ENCODE assay signal across 1 cellular context in the genomic region with DNA sequence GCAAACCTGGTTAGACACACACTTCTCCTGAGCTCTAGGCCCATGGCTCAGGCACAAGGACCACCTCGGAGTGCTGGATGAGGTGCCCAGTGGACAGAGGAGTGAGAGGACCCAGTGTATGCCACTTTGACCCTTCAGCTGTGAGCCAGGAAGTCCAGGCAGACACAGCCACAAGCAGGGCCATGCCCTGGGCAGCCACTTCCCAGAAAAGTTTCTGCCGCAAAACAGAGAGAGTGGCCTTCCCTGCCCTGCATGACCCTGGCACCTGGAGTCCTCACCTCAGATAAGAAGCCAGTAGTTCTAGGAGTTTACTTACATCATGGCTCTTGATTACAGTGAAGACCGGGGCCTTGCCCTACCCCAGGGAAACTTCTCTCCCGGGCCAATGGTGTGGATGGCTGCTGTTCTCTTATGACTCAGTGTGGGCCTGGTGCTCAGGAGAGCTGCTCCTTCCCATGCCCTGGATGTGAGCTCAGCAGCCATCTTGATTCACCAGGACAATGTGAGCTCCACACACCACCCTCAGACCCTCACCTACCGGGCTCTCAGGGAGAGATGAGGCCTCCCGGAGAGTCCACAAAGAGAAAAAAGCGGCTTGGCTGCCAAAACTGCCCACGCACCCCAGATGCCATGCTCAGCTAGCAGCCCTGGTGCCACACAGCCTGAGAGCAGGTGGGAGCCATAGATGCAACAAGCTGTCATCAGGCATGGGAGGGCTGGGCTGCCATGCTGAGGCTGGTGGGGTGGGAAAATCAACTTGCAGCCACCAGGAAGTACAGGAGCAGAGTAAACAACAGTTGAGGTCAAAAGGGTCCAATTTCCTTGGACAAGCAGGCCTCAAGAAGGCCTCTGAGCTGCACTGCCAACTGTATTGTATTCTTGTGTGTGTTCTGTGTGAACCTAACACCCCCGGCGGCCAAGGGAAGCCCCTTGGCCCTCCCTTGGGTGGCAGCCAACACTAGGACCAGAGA.
TF ChIP-seq lines count a peak whose summit lies in the region.

No MANE protein-coding gene starts in this region.

TF ChIP-seq in HepG2, 621 proteins besides CTCF, POLR2A, EP300 and RAD21 (continues in another document):
- TF ChIP-seq ZMAT3 (CRISPR knock-in tag; conservative IDR thresholded peaks at IDR 0.05) (0 out of 2 replicates have a peak, but pooled peaks have one; percentile 33), ETV5 (CRISPR knock-in tag; IDR thresholded peaks at IDR 0.05; ENCODE audit: borderline replicate concordance) (peak; percentile 64; the same call in 1 of the 2 replicates), ZNF143 (CRISPR knock-in tag; IDR thresholded peaks at IDR 0.05) (0 out of 2 replicates have a peak, but pooled peaks have one; percentile 24), THAP9 (CRISPR knock-in tag; IDR thresholded peaks at IDR 0.05; ENCODE audit: borderline replicate concordance) (peak; percentile 46; the same call in 1 of the 2 replicates), SRY (CRISPR knock-in tag; IDR thresholded peaks at IDR 0.05) (0 out of 2 replicates have a peak, but pooled peaks have one; percentile 11), BCL6 (CRISPR knock-in tag; IDR thresholded peaks at IDR 0.05) (peak; percentile 18; the same call in 1 of the 2 replicates), MAX (IDR thresholded peaks at IDR 0.05) (peak; percentile 68), ZNF577 (CRISPR knock-in tag; IDR thresholded peaks at IDR 0.05; ENCODE audit: borderline replicate concordance, low read depth) (no peak), GABPA (IDR thresholded peaks at IDR 0.05; ENCODE audit: low read depth, low read length) (no peak), GABPA (CRISPR knock-in tag; IDR thresholded peaks at IDR 0.05; ENCODE audit: low read depth) (peak; percentile 52), LRRFIP1 (CRISPR knock-in tag; conservative IDR thresholded peaks at IDR 0.05) (no peak), ZNF567 (CRISPR knock-in tag; IDR thresholded peaks at IDR 0.05; ENCODE audit: borderline replicate concordance) (no peak), ZNF263 (CRISPR knock-in tag; IDR thresholded peaks at IDR 0.05) (peak; percentile 21; the same call in 1 of the 2 replicates), TBX2 (CRISPR knock-in tag; IDR thresholded peaks at IDR 0.05; ENCODE audit: borderline replicate concordance) (peak; percentile 13; the same call in 1 of the 2 replicates), RXRA (CRISPR knock-in tag; IDR thresholded peaks at IDR 0.05) (0 out of 2 replicates have a peak, but pooled peaks have one; percentile 75), SOX13 (IDR thresholded peaks at IDR 0.05) (no peak), SOX13 (CRISPR knock-in tag; conservative IDR thresholded peaks at IDR 0.05 in 1 of 2, IDR thresholded peaks at IDR 0.05 in 1 of 2) (peak in 1 of 2 experiments; percentile 59; a peak in 2 of 4 replicates), SOX6 (IDR thresholded peaks at IDR 0.05) (no peak), SOX6 (CRISPR knock-in tag; IDR thresholded peaks at IDR 0.05) (peak; percentile 63), ELF1 (CRISPR knock-in tag; IDR thresholded peaks at IDR 0.05) (peak; percentile 68; the same call in 1 of the 2 replicates), SAP130 (CRISPR knock-in tag; IDR thresholded peaks at IDR 0.05; ENCODE audit: low read depth) (peak; percentile 55), HOXA5 (CRISPR knock-in tag; IDR thresholded peaks at IDR 0.05) (no peak), ZFX (CRISPR knock-in tag; IDR thresholded peaks at IDR 0.05; ENCODE audit: low read depth) (peak; percentile 80), ZFP90 (CRISPR knock-in tag; IDR thresholded peaks at IDR 0.05; ENCODE audit: borderline replicate concordance) (0 out of 2 replicates have a peak, but pooled peaks have one; percentile 38), PATZ1 (CRISPR knock-in tag; IDR thresholded peaks at IDR 0.05) (peak; percentile 59), NR2F1 (CRISPR knock-in tag; IDR thresholded peaks at IDR 0.05) (peak; percentile 31 to 40; a peak in 3 of 4 replicates), DRAP1 (CRISPR knock-in tag; IDR thresholded peaks at IDR 0.05) (no peak), ZNF281 (CRISPR knock-in tag; IDR thresholded peaks at IDR 0.05; ENCODE audit: borderline replicate concordance) (no peak), SP4 (CRISPR knock-in tag; IDR thresholded peaks at IDR 0.05) (no peak), IRX3 (CRISPR knock-in tag; IDR thresholded peaks at IDR 0.05; ENCODE audit: borderline replicate concordance, low read depth) (no peak), RXRB (CRISPR knock-in tag; IDR thresholded peaks at IDR 0.05; ENCODE audit: borderline replicate concordance) (peak; percentile 65), RFXANK (CRISPR knock-in tag; IDR thresholded peaks at IDR 0.05) (no peak), ELF3 (CRISPR knock-in tag; IDR thresholded peaks at IDR 0.05) (peak; percentile 97), ZNF549 (CRISPR knock-in tag; IDR thresholded peaks at IDR 0.05) (no peak), ZNF367 (CRISPR knock-in tag; IDR thresholded peaks at IDR 0.05; ENCODE audit: borderline replicate concordance) (no peak), HNRNPH1 (optimal IDR thresholded peaks at IDR 0.05; ENCODE audit: low read depth, low read length) (no peak), HOXA3 (CRISPR knock-in tag; IDR thresholded peaks at IDR 0.05) (peak; percentile 43; the same call in 1 of the 2 replicates), HNRNPL (IDR thresholded peaks at IDR 0.05; ENCODE audit: low read depth, low read length) (peak; percentile 66; the same call in 1 of the 2 replicates), MED1 (CRISPR knock-in tag; IDR thresholded peaks at IDR 0.05) (peak; percentile 31)
- TF ChIP-seq, protein P1, sequence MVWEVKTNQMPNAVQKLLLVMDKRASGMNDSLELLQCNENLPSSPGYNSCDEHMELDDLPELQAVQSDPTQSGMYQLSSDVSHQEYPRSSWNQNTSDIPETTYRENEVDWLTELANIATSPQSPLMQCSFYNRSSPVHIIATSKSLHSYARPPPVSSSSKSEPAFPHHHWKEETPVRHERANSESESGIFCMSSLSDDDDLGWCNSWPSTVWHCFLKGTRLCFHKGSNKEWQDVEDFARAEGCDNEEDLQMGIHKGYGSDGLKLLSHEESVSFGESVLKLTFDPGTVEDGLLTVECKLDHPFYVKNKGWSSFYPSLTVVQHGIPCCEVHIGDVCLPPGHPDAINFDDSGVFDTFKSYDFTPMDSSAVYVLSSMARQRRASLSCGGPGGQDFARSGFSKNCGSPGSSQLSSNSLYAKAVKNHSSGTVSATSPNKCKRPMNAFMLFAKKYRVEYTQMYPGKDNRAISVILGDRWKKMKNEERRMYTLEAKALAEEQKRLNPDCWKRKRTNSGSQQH (CRISPR knock-in tag; IDR thresholded peaks at IDR 0.05; ENCODE audit: low read depth) = 0 out of 2 replicates have a peak, but pooled peaks have one; percentile 39
- TF ChIP-seq, protein P2, sequence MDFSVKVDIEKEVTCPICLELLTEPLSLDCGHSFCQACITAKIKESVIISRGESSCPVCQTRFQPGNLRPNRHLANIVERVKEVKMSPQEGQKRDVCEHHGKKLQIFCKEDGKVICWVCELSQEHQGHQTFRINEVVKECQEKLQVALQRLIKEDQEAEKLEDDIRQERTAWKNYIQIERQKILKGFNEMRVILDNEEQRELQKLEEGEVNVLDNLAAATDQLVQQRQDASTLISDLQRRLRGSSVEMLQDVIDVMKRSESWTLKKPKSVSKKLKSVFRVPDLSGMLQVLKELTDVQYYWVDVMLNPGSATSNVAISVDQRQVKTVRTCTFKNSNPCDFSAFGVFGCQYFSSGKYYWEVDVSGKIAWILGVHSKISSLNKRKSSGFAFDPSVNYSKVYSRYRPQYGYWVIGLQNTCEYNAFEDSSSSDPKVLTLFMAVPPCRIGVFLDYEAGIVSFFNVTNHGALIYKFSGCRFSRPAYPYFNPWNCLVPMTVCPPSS (IDR thresholded peaks at IDR 0.05) = no peak
- TF ChIP-seq, protein P3, sequence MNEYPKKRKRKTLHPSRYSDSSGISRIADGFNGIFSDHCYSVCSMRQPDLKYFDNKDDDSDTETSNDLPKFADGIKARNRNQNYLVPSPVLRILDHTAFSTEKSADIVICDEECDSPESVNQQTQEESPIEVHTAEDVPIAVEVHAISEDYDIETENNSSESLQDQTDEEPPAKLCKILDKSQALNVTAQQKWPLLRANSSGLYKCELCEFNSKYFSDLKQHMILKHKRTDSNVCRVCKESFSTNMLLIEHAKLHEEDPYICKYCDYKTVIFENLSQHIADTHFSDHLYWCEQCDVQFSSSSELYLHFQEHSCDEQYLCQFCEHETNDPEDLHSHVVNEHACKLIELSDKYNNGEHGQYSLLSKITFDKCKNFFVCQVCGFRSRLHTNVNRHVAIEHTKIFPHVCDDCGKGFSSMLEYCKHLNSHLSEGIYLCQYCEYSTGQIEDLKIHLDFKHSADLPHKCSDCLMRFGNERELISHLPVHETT (CRISPR knock-in tag; conservative IDR thresholded peaks at IDR 0.05) = no peak
